ENCODE assay signal across 8 cellular contexts in the genomic region with DNA sequence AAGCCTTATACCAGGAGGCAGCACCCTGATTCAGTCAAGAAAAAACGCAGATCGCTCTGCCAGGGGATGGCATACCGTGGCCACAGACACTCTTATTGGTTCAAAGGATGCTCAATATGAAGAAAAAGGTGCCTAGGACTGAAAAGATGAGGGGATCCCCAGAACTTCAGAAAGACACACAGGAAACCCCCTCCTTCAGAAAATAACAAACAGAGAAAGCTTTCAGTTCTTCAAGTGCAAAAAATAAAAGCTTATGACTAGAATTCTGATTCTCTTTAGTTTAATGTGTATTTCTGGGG. TPM values are rescaled to one million over a fixed set of nuclear protein-coding genes. Genes with fewer than 3 reads are reported as not detected.
DNase-seq lines count a peak whose midpoint lies in the region; ATAC-seq, FAIRE-seq and TF ChIP-seq lines count a peak whose summit lies in the region.

No MANE protein-coding gene starts in this region.

- intact Hi-C loops in mucosa of descending colon (cut with DNase I, micrococcal nuclease), result no loop called here

- peak; percentile 65 for ATAC-seq in GM19395 (IDR thresholded peaks at IDR 0.05; ENCODE audit: unreplicated experiment)
- ATAC-seq in HG03095 (IDR thresholded peaks at IDR 0.05; ENCODE audit: unreplicated experiment), result peak; percentile 69
- ATAC-seq in activated CD8-positive, alpha-beta memory T cell treated with anti-CD3 and anti-CD28 coated beads, Interleukin-2, amount 10 ng/mL, durations not matched to agents 7 days and 5 days, result peak; percentile 66
- ATAC-seq in mucosa of descending colon, result no peak
- no peak for ATAC-seq in HG03521 (IDR thresholded peaks at IDR 0.05; ENCODE audit: unreplicated experiment)

- no peaks in the 10 kb centered on the region for H3K27me3 Mint-ChIP-seq in activated CD8-positive, alpha-beta memory T cell treated with anti-CD3 and anti-CD28 coated beads, Interleukin-2, amount 10 ng/mL, durations not matched to agents 7 days and 5 days

- no peaks in the 10 kb centered on the region for H3K9me3 Mint-ChIP-seq in activated CD8-positive, alpha-beta memory T cell treated with anti-CD3 and anti-CD28 coated beads, Interleukin-2, amount 10 ng/mL, durations not matched to agents 7 days and 5 days (ENCODE audit: low read depth)

- H3K9me3 ChIP-seq in mucosa of descending colon, result no peaks in the 10 kb centered on the region

- peaks cover 60% of the 10 kb centered on the region for H3K4me1 Mint-ChIP-seq in activated CD8-positive, alpha-beta memory T cell treated with anti-CD3 and anti-CD28 coated beads, Interleukin-2, amount 10 ng/mL, durations not matched to agents 7 days and 5 days

- peak; percentile 79 for DNase-seq in activated CD8-positive, alpha-beta memory T cell treated with anti-CD3 and anti-CD28 coated beads, Interleukin-2, amount 10 ng/mL, durations not matched to agents 7 days and 5 days
- DNase-seq in stimulated activated CD8-positive, alpha-beta memory T cell treated with anti-CD3 and anti-CD28 coated beads, Interleukin-4, amount 100 ng/mL, for 48 hours, result peak; percentile 65
- no peak for DNase-seq in NCI-H1105 treated with DMSO at 0.1 percent for 48 hours (lab: John Stamatoyannopoulos, UW)
- no peak for DNase-seq in RCC 7860 (ENCODE audit: low spot score)
- no peak for DNase-seq in mucosa of descending colon

- no peaks in the 10 kb centered on the region for H3K4me1 ChIP-seq in mucosa of descending colon (ENCODE audit: low read depth)

- H3K36me3 ChIP-seq in mucosa of descending colon (ENCODE audit: low read depth), result no peaks in the 10 kb centered on the region

- H3K36me3 Mint-ChIP-seq in activated CD8-positive, alpha-beta memory T cell treated with anti-CD3 and anti-CD28 coated beads, Interleukin-2, amount 10 ng/mL, durations not matched to agents 7 days and 5 days, result peaks cover 4% of the 10 kb centered on the region

- peak overlapping the region; percentile 55 for H3K4me3 Mint-ChIP-seq in activated CD8-positive, alpha-beta memory T cell treated with anti-CD3 and anti-CD28 coated beads, Interleukin-2, amount 10 ng/mL, durations not matched to agents 7 days and 5 days

- H3K4me3 ChIP-seq in mucosa of descending colon, result no peak overlapping the region

- CTCF ChIA-PET in activated CD8-positive, alpha-beta memory T cell treated with anti-CD3 and anti-CD28 coated beads, Interleukin-2, amount 10 ng/mL, durations not matched to agents 7 days and 5 days (lab: Charles Lee), result interaction anchor here (0.6 to 3.9 kb wide), 17 partner anchors 9 to 260 kb away, joined by 3 to 28 read pairs (median 5); a partner anchor contains a TSS

- TF ChIP-seq CTCF in mucosa of descending colon (IDR thresholded peaks at IDR 0.05), result no peak

- H3K27ac Mint-ChIP-seq in activated CD8-positive, alpha-beta memory T cell treated with anti-CD3 and anti-CD28 coated beads, Interleukin-2, amount 10 ng/mL, durations not matched to agents 7 days and 5 days, result peak overlapping the region; percentile 87

- no peak for FAIRE-seq in RCC 7860 (lab: Jason Lieb, UNC)

RNA-seq across cellular contexts. Expression of a gene that starts 17.7 kb away (rescaled TPM):
- total RNA-seq in activated CD8-positive, alpha-beta memory T cell treated with anti-CD3 and anti-CD28 coated beads, Interleukin-2, amount 10 ng/mL, durations not matched to agents 7 days and 5 days, result 10 to 100 TPM; 47.0 to 73.6 TPM
- total RNA-seq in mucosa of descending colon, result 10 to 100 TPM; 26.5 to 82.8 (median 56.3) TPM

Comparison
In these comparisons a context has a peak if more than half of its experiments do, and no peak if none do; other contexts are left out.
1. ATAC-seq: peak in GM19395 (single experiment), HG03095 (single experiment) and activated CD8-positive, alpha-beta memory T cell treated with anti-CD3 and anti-CD28 coated beads, Interleukin-2, amount 10 ng/mL, durations not matched to agents 7 days and 5 days (single experiment); none in mucosa of descending colon (single experiment) and HG03521 (single experiment).
2. DNase-seq: peak in activated CD8-positive, alpha-beta memory T cell treated with anti-CD3 and anti-CD28 coated beads, Interleukin-2, amount 10 ng/mL, durations not matched to agents 7 days and 5 days (single experiment) and stimulated activated CD8-positive, alpha-beta memory T cell treated with anti-CD3 and anti-CD28 coated beads, Interleukin-4, amount 100 ng/mL, for 48 hours (single experiment); none in NCI-H1105 treated with DMSO at 0.1 percent for 48 hours (single experiment), RCC 7860 (single experiment) and mucosa of descending colon (0 of 3).